ENCODE assay signal across 14 cellular contexts in the genomic region with DNA sequence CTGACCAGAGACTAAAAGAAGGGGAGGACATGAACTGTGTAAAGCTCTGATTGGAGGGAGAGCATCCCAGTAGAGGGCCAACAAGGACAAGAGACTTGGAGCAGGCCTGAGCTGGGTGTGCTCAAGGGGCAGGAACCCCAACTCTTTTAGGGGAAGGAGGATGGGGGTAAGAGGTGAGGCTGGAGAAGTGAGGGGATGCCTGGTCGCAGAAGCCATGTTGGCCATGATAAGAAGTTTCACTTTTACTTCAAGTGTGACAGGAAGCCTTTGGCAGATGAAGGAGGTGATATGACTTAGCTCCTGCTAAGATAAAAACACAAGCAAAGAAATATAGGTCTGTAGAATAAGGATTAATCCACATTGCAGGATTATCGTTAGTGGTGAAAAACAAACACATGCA.
DNase-seq lines count a peak whose midpoint lies in the region; ATAC-seq, FAIRE-seq and TF ChIP-seq lines count a peak whose summit lies in the region.
"Had no signal": no experiment of that assay in that cellular context is flagged by ENCODE, and none has a peak within 500 bp of the region (broad histone marks: within the 10 kb centered on the region; RNA-seq: fewer than 3 reads in every experiment).

No MANE protein-coding gene starts in this region.

- peaks cover 0 to 11% (median 8%) of the 10 kb centered on the region in 8 donors for H3K9me3 Mint-ChIP-seq in CD4-positive, alpha-beta memory T cell
- H3K9me3 Mint-ChIP-seq in activated T-cell treated with anti-CD3 and anti-CD28 coated beads, Interleukin-2, amount 50 U/mL, for 4 hours: peaks cover 10% of the 10 kb centered on the region
- H3K9me3 Mint-ChIP-seq in naive B cell: peaks cover 0 to 8% (median 3%) of the 10 kb centered on the region in 7 donors
- H3K9me3 Mint-ChIP-seq: GM23338 had no signal

- peaks cover 32 to 43% (median 33%) of the 10 kb centered on the region in 4 donors for H3K4me1 Mint-ChIP-seq in CD4-positive, alpha-beta memory T cell
- peaks cover 34% of the 10 kb centered on the region for H3K4me1 Mint-ChIP-seq in activated T-cell treated with anti-CD3 and anti-CD28 coated beads, Interleukin-2, amount 50 U/mL, for 4 hours (ENCODE audit: low read depth)
- peaks cover 50 to 68% (median 51%) of the 10 kb centered on the region in 3 donors for H3K4me1 Mint-ChIP-seq in naive B cell
- H3K4me1 Mint-ChIP-seq: GM23338 had no signal

- H3K36me3 Mint-ChIP-seq in CD4-positive, alpha-beta memory T cell: peaks cover 6 to 28% of the 10 kb centered on the region in 2 donors
- H3K36me3 Mint-ChIP-seq in activated T-cell treated with anti-CD3 and anti-CD28 coated beads, Interleukin-2, amount 50 U/mL, for 4 hours (ENCODE audit: insufficient read depth): peaks cover 13% of the 10 kb centered on the region
- H3K36me3 Mint-ChIP-seq in naive B cell: peaks cover 15 to 17% of the 10 kb centered on the region in 2 donors

- no peak overlapping the region for H3K27ac ChIP-seq in CD4-positive, alpha-beta memory T cell (ENCODE audit: low read depth, low read length)
- H3K27ac ChIP-seq: coronary artery, SJSA1 had no signal

- intact Hi-C loops in CD4-positive, alpha-beta memory T cell (cut with micrococcal nuclease): no loop called here
- intact Hi-C loops in left cardiac atrium (cut with DNase I): no loop called here

- DNase-seq in CD4-positive, alpha-beta memory T cell: peak in 4 of 5 donors; percentile 26 to 47 (median 31)
- no peak for DNase-seq in GM19239 (ENCODE audit: insufficient read length, low spot score)
- DNase-seq in activated T-cell treated with anti-CD3 and anti-CD28 coated beads, Interleukin-2, amount 50 U/mL, for 4 hours: no peak
- no peak for DNase-seq in naive B cell
- DNase-seq in COLO668 (lab: John Stamatoyannopoulos, UW; ENCODE audit: unreplicated experiment): no peak
- DNase-seq in H54 (ENCODE audit: insufficient read length, low spot score): no peak
- no peak for DNase-seq in left cardiac atrium
- DNase-seq: NCI-H2081 treated with DMSO at 0.1 percent for 48 hours, NCI-H524 treated with DMSO at 0.1 percent for 48 hours, substantia nigra had no signal

- no peaks in the 10 kb centered on the region for H3K27me3 ChIP-seq in CD4-positive, alpha-beta memory T cell (ENCODE audit: insufficient read depth, low read length)
- H3K27me3 ChIP-seq: SJSA1 had no signal

- CTCF ChIA-PET in CD4-positive, alpha-beta memory T cell (lab: Charles Lee; ENCODE audit: partially characterized antibody): interaction anchor here (0.9 to 1.9 kb wide), 6 partner anchors 17 to 776 kb away, joined by 3 to 9 read pairs (median 3); no protein-coding TSS in a partner anchor

- peaks cover 23% of the 10 kb centered on the region for H3K4me1 ChIP-seq in CD4-positive, alpha-beta memory T cell (ENCODE audit: insufficient read depth, low read length)

- H3K36me3 ChIP-seq in CD4-positive, alpha-beta memory T cell (ENCODE audit: insufficient read depth, low read length): no peaks in the 10 kb centered on the region

- TF ChIP-seq POLR2A in H54 (IDR thresholded peaks at IDR 0.05; ENCODE audit: low read depth, low read length): no peak

- H3K4me3 Mint-ChIP-seq in CD4-positive, alpha-beta memory T cell: peak overlapping the region; percentile 75 to 91 (median 84)
- H3K4me3 Mint-ChIP-seq in activated T-cell treated with anti-CD3 and anti-CD28 coated beads, Interleukin-2, amount 50 U/mL, for 4 hours: peak overlapping the region; percentile 49
- H3K4me3 Mint-ChIP-seq in naive B cell: peak overlapping the region in 2 of 8 donors; percentile 7 to 58
- H3K4me3 Mint-ChIP-seq: GM23338 had no signal

- ATAC-seq in activated T-cell treated with anti-CD3 and anti-CD28 coated beads, Interleukin-2, amount 50 U/mL, for 4 hours: peak; percentile 40 to 73
- ATAC-seq in naive B cell (ENCODE audit: low read depth in 2 of 2): peak in 1 of 2 donors; percentile 32
- no peak for ATAC-seq in left cardiac atrium
- ATAC-seq: GM23338 had no signal

- H3K27ac Mint-ChIP-seq in CD4-positive, alpha-beta memory T cell: peak overlapping the region; percentile 40 to 92 (median 86)
- H3K27ac Mint-ChIP-seq in naive B cell: peak overlapping the region in 5 of 6 donors; percentile 8 to 83 (median 48)
- H3K27ac Mint-ChIP-seq: GM23338 had no signal

- FAIRE-seq in GM19239 (lab: Jason Lieb, UNC) (peak; percentile 42), H54 (lab: Jason Lieb, UNC) (no peak)

- peak overlapping the region; percentile 7 to 48 for H3K4me3 ChIP-seq in CD4-positive, alpha-beta memory T cell (ENCODE audit: low read length in 2 of 2)
- H3K4me3 ChIP-seq: coronary artery, GM23338, lung, SJSA1 had no signal

- H3K9me3 ChIP-seq in CD4-positive, alpha-beta memory T cell (ENCODE audit: control insufficient read depth in 1 of 2, low read length in 2 of 2): no peaks in the 10 kb centered on the region
- H3K9me3 ChIP-seq: SJSA1 had no signal

- POLR2A ChIA-PET in CD4-positive, alpha-beta memory T cell (lab: Charles Lee; ENCODE audit: partially characterized antibody): interaction anchor here (0.7 to 3.0 kb wide), 4 partner anchors 8 to 21 kb away, joined by 3 to 30 read pairs (median 4); no protein-coding TSS in a partner anchor

- no peaks in the 10 kb centered on the region for H3K27me3 Mint-ChIP-seq in CD4-positive, alpha-beta memory T cell
- no peaks in the 10 kb centered on the region for H3K27me3 Mint-ChIP-seq in activated T-cell treated with anti-CD3 and anti-CD28 coated beads, Interleukin-2, amount 50 U/mL, for 4 hours (ENCODE audit: low read depth)
- no peaks in the 10 kb centered on the region for H3K27me3 Mint-ChIP-seq in naive B cell

Comparison
In these comparisons a context has a peak if more than half of its experiments do, and no peak if none do; other contexts are left out.
1. DNase-seq: peak in CD4-positive, alpha-beta memory T cell (4 of 5); none in GM19239 (single experiment), activated T-cell treated with anti-CD3 and anti-CD28 coated beads, Interleukin-2, amount 50 U/mL, for 4 hours (single experiment), naive B cell (single experiment), COLO668 (single experiment), H54 (single experiment) and left cardiac atrium (single experiment).
2. ATAC-seq: peak in activated T-cell treated with anti-CD3 and anti-CD28 coated beads, Interleukin-2, amount 50 U/mL, for 4 hours (2 of 2); none in left cardiac atrium (0 of 2).